14 cellular contexts compared by ENCODE assay signal in genomic region chr14:93978735-93979134, GRCh38. TPM values are rescaled to one million over a fixed set of nuclear protein-coding genes. Genes with fewer than 3 reads are reported as not detected.
DNase-seq lines count a peak whose midpoint lies in the region; ATAC-seq and TF ChIP-seq lines count a peak whose summit lies in the region.
"Had no signal": no experiment of that assay in that cellular context is flagged by ENCODE, and none has a peak within 500 bp of the region (broad histone marks: within the 10 kb centered on the region; RNA-seq: fewer than 3 reads in every experiment).

No MANE protein-coding gene starts in this region.

- peaks cover 4% of the 10 kb centered on the region; the same call in 1 of the 2 replicates for H3K4me1 ChIP-seq in DND-41 (ENCODE audit: insufficient read depth, low read length)
- peaks cover 49% of the 10 kb centered on the region for H3K4me1 ChIP-seq in psoas muscle

- no peaks in the 10 kb centered on the region for H3K27me3 Mint-ChIP-seq in activated T-cell treated with anti-CD3 and anti-CD28 coated beads, Interleukin-2, amount 50 U/mL, for 72 hours (ENCODE audit: low read depth)

- no peaks in the 10 kb centered on the region for H3K79me2 ChIP-seq in DND-41 (ENCODE audit: insufficient read depth, low read length)

- H3K27ac ChIP-seq in DND-41 (ENCODE audit: low read length), result no peak overlapping the region
- H3K27ac ChIP-seq in psoas muscle, result peak overlapping the region; percentile 98
- H3K27ac ChIP-seq: PC-9 had no signal

- H3K4me3 ChIP-seq in DND-41 (ENCODE audit: low read depth in 1 of 2, low read length in 2 of 2) (no peak overlapping the region), psoas muscle (peak overlapping the region; percentile 83)
- H3K4me3 ChIP-seq: PC-9 had no signal

- DNase-seq in DND-41 (no peak), psoas muscle (peak in 1 of 2 donors; percentile 51), NCI-H1092 (lab: John Stamatoyannopoulos, UW) (no peak), EL (no peak)
- DNase-seq in activated T-cell treated with anti-CD3 and anti-CD28 coated beads, Interleukin-2, amount 50 U/mL, for 72 hours, result no peak
- DNase-seq: Calu3, NCI-H345, PC-9 had no signal

- peak overlapping the region; percentile 55 to 82 for H3K4me3 Mint-ChIP-seq in activated T-cell treated with anti-CD3 and anti-CD28 coated beads, Interleukin-2, amount 50 U/mL, for 72 hours
- H3K4me3 Mint-ChIP-seq: neural crest cell had no signal

- H3K9me3 ChIP-seq in DND-41 (ENCODE audit: insufficient read depth, low read length, severe bottlenecking), result peaks cover 14% of the 10 kb centered on the region
- H3K9me3 ChIP-seq in psoas muscle, result no peaks in the 10 kb centered on the region

- H3K27ac Mint-ChIP-seq in activated T-cell treated with anti-CD3 and anti-CD28 coated beads, Interleukin-2, amount 50 U/mL, for 72 hours, result peak overlapping the region; percentile 92

- intact Hi-C loops in psoas muscle (cut with DNase I), result no loop called here

- no peak overlapping the region for H3K9ac ChIP-seq in DND-41 (ENCODE audit: low read depth, low read length)

- H3K4me2 ChIP-seq in DND-41 (ENCODE audit: insufficient read depth, low read length), result no peak overlapping the region
- H3K4me2 ChIP-seq: PC-9 had no signal

- H3K4me1 Mint-ChIP-seq in activated T-cell treated with anti-CD3 and anti-CD28 coated beads, Interleukin-2, amount 50 U/mL, for 72 hours (ENCODE audit: low read depth), result peaks cover 87% of the 10 kb centered on the region

- H2AFZ ChIP-seq in DND-41 (ENCODE audit: low read depth, low read length), result no peak overlapping the region
- H2AFZ ChIP-seq: PC-9 had no signal

- 28 to 41% (median 35%) methylated on average over 4 of the region's 4 CpGs for WGBS in psoas muscle, 3 donors

- H3K27me3 ChIP-seq in DND-41 (ENCODE audit: insufficient read depth, low read length, poor library complexity), result peaks cover 10% of the 10 kb centered on the region
- no peaks in the 10 kb centered on the region for H3K27me3 ChIP-seq in psoas muscle (ENCODE audit: insufficient read depth in 3 of 3, low read length in 2 of 3)

- 0 out of 2 replicates have a peak, but pooled peaks cover 2% of the 10 kb centered on the region for H4K20me1 ChIP-seq in DND-41 (ENCODE audit: insufficient read depth, low read length)

- ATAC-seq in DND-41 (ENCODE audit: insufficient read depth, low read depth) (0 out of 3 replicates have a peak, but pooled peaks have one; percentile 8), HG02981 (IDR thresholded peaks at IDR 0.05; ENCODE audit: unreplicated experiment) (peak; percentile 3), psoas muscle (no peak), GM18517 (IDR thresholded peaks at IDR 0.05; ENCODE audit: unreplicated experiment) (no peak)
- no peak for ATAC-seq in activated T-cell treated with anti-CD3 and anti-CD28 coated beads, Interleukin-2, amount 50 U/mL, for 72 hours (replicated peaks in 1 of 2)
- ATAC-seq: HCT116 had no signal

- H3K36me3 ChIP-seq in DND-41 (ENCODE audit: insufficient read depth, low read length), result no peaks in the 10 kb centered on the region
- H3K36me3 ChIP-seq in psoas muscle (ENCODE audit: insufficient read depth in 1 of 2, low read depth in 1 of 2), result no peaks in the 10 kb centered on the region

- TF ChIP-seq CTCF in DND-41 (IDR thresholded peaks at IDR 0.05; ENCODE audit: borderline replicate concordance, extremely low read depth, low read length, poor library complexity, severe bottlenecking), result no peak
- no peak for TF ChIP-seq CTCF in psoas muscle (IDR thresholded peaks at IDR 0.05)

- peaks cover 11 to 26% of the 10 kb centered on the region in 2 donors for H3K36me3 Mint-ChIP-seq in activated T-cell treated with anti-CD3 and anti-CD28 coated beads, Interleukin-2, amount 50 U/mL, for 72 hours (ENCODE audit: insufficient read depth in 2 of 2)

- H3K9me3 Mint-ChIP-seq in activated T-cell treated with anti-CD3 and anti-CD28 coated beads, Interleukin-2, amount 50 U/mL, for 72 hours, result peaks cover 1 to 6% of the 10 kb centered on the region in 2 donors

RNA-seq across cellular contexts. Expression of gene ASB2, which starts 2.4 kb away (rescaled TPM):
- total RNA-seq in activated T-cell treated with anti-CD3 and anti-CD28 coated beads, Interleukin-2, amount 50 U/mL, for 72 hours, result 10 to 100 TPM; 43.3 to 45.6 TPM
- 100 to 1,000 TPM; 148 to 443 (median 252) TPM for total RNA-seq in psoas muscle
- 100 to 1,000 TPM in 2 of 3 donors, 10 to 100 TPM in 1; 41.2 to 460 (median 217) TPM for polyA plus RNA-seq in psoas muscle
- total RNA-seq: PC-9 had no signal

RNA-seq across cellular contexts. Expression of gene CCDC197, which starts 18.4 kb away (rescaled TPM):
- total RNA-seq in activated T-cell treated with anti-CD3 and anti-CD28 coated beads, Interleukin-2, amount 50 U/mL, for 72 hours, result 1 to 10 TPM; 1.6 to 2.2 TPM
- total RNA-seq in psoas muscle, result 1 to 10 TPM in 3 of 4 donors, under 1 TPM in 1; 0.71 to 3.9 (median 2.2) TPM
- under 1 TPM; 0.04 to 0.69 (median 0.61) TPM for polyA plus RNA-seq in psoas muscle
- total RNA-seq: Calu3, cerebellum, neural crest cell, PC-9 had no signal
- polyA plus RNA-seq: keratinocyte had no signal

RNA-seq across cellular contexts. Expression of gene OTUB2, which starts 47.4 kb away (rescaled TPM):
- total RNA-seq in activated T-cell treated with anti-CD3 and anti-CD28 coated beads, Interleukin-2, amount 50 U/mL, for 72 hours, result 1 to 10 TPM; 1.9 to 2.1 TPM
- under 1 TPM; 0.06 to 0.15 (median 0.10) TPM for total RNA-seq in psoas muscle
- under 1 TPM; 0.04 to 0.96 (median 0.09) TPM for polyA plus RNA-seq in psoas muscle

RNA-seq across cellular contexts. Expression of gene FAM181A, which starts 51.6 kb away (rescaled TPM):
- total RNA-seq in activated T-cell treated with anti-CD3 and anti-CD28 coated beads, Interleukin-2, amount 50 U/mL, for 72 hours, result not detected
- not detected for total RNA-seq in psoas muscle
- under 1 TPM in 2 of 3 donors, not detected in 1; 0.14 to 0.32 TPM for polyA plus RNA-seq in psoas muscle
- total RNA-seq: Calu3, PC-9 had no signal

Comparison
In these comparisons a context has a peak if more than half of its experiments do, and no peak if none do; other contexts are left out.
1. ATAC-seq: peak in DND-41 (single experiment) and HG02981 (single experiment); none in activated T-cell treated with anti-CD3 and anti-CD28 coated beads, Interleukin-2, amount 50 U/mL, for 72 hours (0 of 2), psoas muscle (0 of 4) and GM18517 (single experiment).